ENCODE assay signal across 8 cellular contexts in genomic region chr3:123961508-123961856, GRCh38. TPM values are rescaled to one million over a fixed set of nuclear protein-coding genes. Genes with fewer than 3 reads are reported as not detected.
DNase-seq lines count a peak whose midpoint lies in the region; ATAC-seq and TF ChIP-seq lines count a peak whose summit lies in the region.

No MANE protein-coding gene starts in this region.

- 2 to 6% (median 4%) methylated on average over 15 of the region's 15 CpGs for WGBS in adrenal gland, 4 donors
- under 1% methylated on average over 15 of the region's 15 CpGs for WGBS in right lobe of liver (ENCODE audit: insufficient coverage, low coverage, low lambda C conversion rate, missing lambda C conversion rate)

- intact Hi-C loops in adrenal gland (cut with DNase I): no loop called here
- intact Hi-C loops in right lobe of liver (cut with DNase I): no loop called here

- no peaks in the 10 kb centered on the region for H3K9me3 Mint-ChIP-seq in activated CD8-positive, alpha-beta memory T cell treated with anti-CD3 and anti-CD28 coated beads, Interleukin-2, amount 10 ng/mL, durations not matched to agents 7 days and 5 days (ENCODE audit: low read depth)

- TF ChIP-seq POLR2A in adrenal gland (IDR thresholded peaks at IDR 0.05) (no peak), right lobe of liver (IDR thresholded peaks at IDR 0.05) (no peak)

- H3K4me1 Mint-ChIP-seq in activated CD8-positive, alpha-beta memory T cell treated with anti-CD3 and anti-CD28 coated beads, Interleukin-2, amount 10 ng/mL, durations not matched to agents 7 days and 5 days: peaks cover 28% of the 10 kb centered on the region

- H3K4me1 ChIP-seq in adrenal gland (replicated peaks in 1 of 2): peaks cover 8% of the 10 kb centered on the region in 2 donors
- peaks cover 0 to 35% (median 0%) of the 10 kb centered on the region in 4 donors for H3K4me1 ChIP-seq in right lobe of liver
- peaks cover 3 to 19% of the 10 kb centered on the region in 2 donors for H3K4me1 ChIP-seq in thoracic aorta (ENCODE audit: control insufficient read depth in 1 of 2, low read depth in 2 of 2)

- no peak for ATAC-seq in activated CD8-positive, alpha-beta memory T cell treated with anti-CD3 and anti-CD28 coated beads, Interleukin-2, amount 10 ng/mL, durations not matched to agents 7 days and 5 days
- ATAC-seq in right lobe of liver: no peak
- no peak for ATAC-seq in thoracic aorta (ENCODE audit: insufficient number of reproducible peaks, low FRiP score, low read depth)
- ATAC-seq in GM18858 (IDR thresholded peaks at IDR 0.05; ENCODE audit: unreplicated experiment): no peak

- H3K36me3 Mint-ChIP-seq in activated CD8-positive, alpha-beta memory T cell treated with anti-CD3 and anti-CD28 coated beads, Interleukin-2, amount 10 ng/mL, durations not matched to agents 7 days and 5 days: peaks cover 6% of the 10 kb centered on the region

- TF ChIP-seq CTCF in adrenal gland (IDR thresholded peaks at IDR 0.05): no peak
- TF ChIP-seq CTCF in right lobe of liver (IDR thresholded peaks at IDR 0.05): no peak
- TF ChIP-seq CTCF in thoracic aorta (IDR thresholded peaks at IDR 0.05): no peak

- H3K27ac Mint-ChIP-seq in activated CD8-positive, alpha-beta memory T cell treated with anti-CD3 and anti-CD28 coated beads, Interleukin-2, amount 10 ng/mL, durations not matched to agents 7 days and 5 days: peak overlapping the region; percentile 95

- H3K36me3 ChIP-seq in adrenal gland (replicated peaks in 1 of 2) (no peaks in the 10 kb centered on the region), right lobe of liver (no peaks in the 10 kb centered on the region), thoracic aorta (no peaks in the 10 kb centered on the region)

- DNase-seq in activated CD8-positive, alpha-beta memory T cell treated with anti-CD3 and anti-CD28 coated beads, Interleukin-2, amount 10 ng/mL, durations not matched to agents 7 days and 5 days: no peak
- DNase-seq in activated CD8-positive, alpha-beta memory T cell treated with anti-CD3 and anti-CD28 coated beads, Interleukin-2, amount 50 U/mL, for 4 hours: no peak
- DNase-seq in adrenal gland (no peak), right lobe of liver (no peak), thoracic aorta (ENCODE audit: low spot score) (no peak), cerebellum (ENCODE audit: low spot score) (no peak), kidney tubule cell (ENCODE audit: low spot score) (no peak)

- H3K27me3 Mint-ChIP-seq in activated CD8-positive, alpha-beta memory T cell treated with anti-CD3 and anti-CD28 coated beads, Interleukin-2, amount 10 ng/mL, durations not matched to agents 7 days and 5 days: peaks cover 25% of the 10 kb centered on the region

- no peaks in the 10 kb centered on the region for H3K9me3 ChIP-seq in adrenal gland (replicated peaks in 1 of 3)
- H3K9me3 ChIP-seq in right lobe of liver: no peaks in the 10 kb centered on the region
- H3K9me3 ChIP-seq in thoracic aorta: no peaks in the 10 kb centered on the region

- H3K27me3 ChIP-seq in adrenal gland: no peaks in the 10 kb centered on the region
- no peaks in the 10 kb centered on the region for H3K27me3 ChIP-seq in right lobe of liver
- no peaks in the 10 kb centered on the region for H3K27me3 ChIP-seq in thoracic aorta (replicated peaks; ENCODE audit: insufficient read depth)

- H3K27ac ChIP-seq in adrenal gland (peak overlapping the region in 3 of 5 donors; percentile 62 to 83 (median 76)), right lobe of liver (peak overlapping the region; percentile 68 to 76 (median 68)), thoracic aorta (peak overlapping the region; percentile 81 to 86)

- CTCF ChIA-PET in activated CD8-positive, alpha-beta memory T cell treated with anti-CD3 and anti-CD28 coated beads, Interleukin-2, amount 10 ng/mL, durations not matched to agents 7 days and 5 days (lab: Charles Lee): no interaction called here

- peak overlapping the region; percentile 97 for H3K4me3 Mint-ChIP-seq in activated CD8-positive, alpha-beta memory T cell treated with anti-CD3 and anti-CD28 coated beads, Interleukin-2, amount 10 ng/mL, durations not matched to agents 7 days and 5 days

- H3K4me3 ChIP-seq in adrenal gland (peak overlapping the region in 2 of 4 donors; percentile 88 to 89), right lobe of liver (peak overlapping the region; percentile 55 to 66 (median 59)), thoracic aorta (peak overlapping the region; percentile 83)

RNA-seq across cellular contexts. Expression of gene CCDC14, which starts 0.5 kb away (rescaled TPM):
- 10 to 100 TPM; 47.4 to 79.3 TPM for total RNA-seq in activated CD8-positive, alpha-beta memory T cell treated with anti-CD3 and anti-CD28 coated beads, Interleukin-2, amount 10 ng/mL, durations not matched to agents 7 days and 5 days
- total RNA-seq in adrenal gland (10 to 100 TPM in 6 of 8 donors, 1 to 10 TPM in 2; 6.6 to 27.6 (median 14.7) TPM), right lobe of liver (10 to 100 TPM; 10.4 to 15.6 (median 11.7) TPM), thoracic aorta (10 to 100 TPM; 38.8 to 67.8 TPM), cerebellum (93.9 TPM)
- polyA plus RNA-seq in adrenal gland: 10 to 100 TPM; 13.1 to 39.3 (median 32.6) TPM

RNA-seq across cellular contexts. Expression of gene ROPN1, which starts 30.4 kb away (rescaled TPM):
- total RNA-seq in activated CD8-positive, alpha-beta memory T cell treated with anti-CD3 and anti-CD28 coated beads, Interleukin-2, amount 10 ng/mL, durations not matched to agents 7 days and 5 days: not detected
- not detected for total RNA-seq in adrenal gland
- not detected for polyA plus RNA-seq in adrenal gland
- total RNA-seq in right lobe of liver: not detected
- not detected for total RNA-seq in thoracic aorta
- not detected for total RNA-seq in cerebellum
